Comparison of ENCODE assay signal across 23 cellular contexts in the genomic region with DNA sequence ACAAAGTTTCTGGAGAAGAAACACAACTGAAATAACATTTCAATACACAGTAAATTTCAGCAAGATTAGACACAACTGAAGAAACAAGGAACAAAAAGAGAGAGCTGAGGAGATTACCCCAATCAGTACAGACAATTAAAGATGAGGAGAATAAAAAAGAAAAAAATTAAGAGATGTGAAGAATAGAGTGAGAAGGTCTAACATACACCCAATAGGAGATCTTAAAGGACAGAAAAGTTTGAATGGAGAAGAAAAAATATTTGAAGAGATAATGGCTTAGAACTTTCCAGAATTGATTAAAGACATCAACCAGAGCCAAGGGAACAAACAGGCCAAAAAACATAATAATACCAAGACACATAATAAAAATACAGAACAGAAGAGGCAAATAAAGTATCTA.
"Had no signal": no experiment of that assay in that cellular context is flagged by ENCODE, and none has a peak within 500 bp of the region (broad histone marks: within the 10 kb centered on the region; RNA-seq: fewer than 3 reads in every experiment).

No MANE protein-coding gene starts in this region.

- H3K36me3 ChIP-seq: MG63 had no signal

- FAIRE-seq: HepG2, RCC 7860 had no signal

- H3K4me1 ChIP-seq: SJSA1 had no signal

- H3K27ac ChIP-seq: SJSA1, SK-N-MC had no signal

- H3K9me3 ChIP-seq: MG63, SJSA1 had no signal

- H3K4me3 ChIP-seq: MG63, SJSA1, SK-N-MC had no signal

- DNase-seq: IMR-90, Karpas-422, KG1, MG63, NCI-H1092, NCI-H1105 treated with DMSO at 0.1 percent for 48 hours, NCI-H1417 treated with DMSO at 0.1 percent for 48 hours, NCI-H146, NCI-H1694 treated with DMSO at 0.1 percent for 48 hours, NCI-H1930, NCI-H2081, NCI-H2107, NCI-H2227 treated with DMSO at 0.1 percent for 48 hours, NCI-H524, NCI-H69, NCI-H774, Right ventricle myocardium superior, RPMI8226, SIG-M5 had no signal

- ATAC-seq: HepG2 had no signal
